ENCODE assay signal across 8 cellular contexts in the genomic region with DNA sequence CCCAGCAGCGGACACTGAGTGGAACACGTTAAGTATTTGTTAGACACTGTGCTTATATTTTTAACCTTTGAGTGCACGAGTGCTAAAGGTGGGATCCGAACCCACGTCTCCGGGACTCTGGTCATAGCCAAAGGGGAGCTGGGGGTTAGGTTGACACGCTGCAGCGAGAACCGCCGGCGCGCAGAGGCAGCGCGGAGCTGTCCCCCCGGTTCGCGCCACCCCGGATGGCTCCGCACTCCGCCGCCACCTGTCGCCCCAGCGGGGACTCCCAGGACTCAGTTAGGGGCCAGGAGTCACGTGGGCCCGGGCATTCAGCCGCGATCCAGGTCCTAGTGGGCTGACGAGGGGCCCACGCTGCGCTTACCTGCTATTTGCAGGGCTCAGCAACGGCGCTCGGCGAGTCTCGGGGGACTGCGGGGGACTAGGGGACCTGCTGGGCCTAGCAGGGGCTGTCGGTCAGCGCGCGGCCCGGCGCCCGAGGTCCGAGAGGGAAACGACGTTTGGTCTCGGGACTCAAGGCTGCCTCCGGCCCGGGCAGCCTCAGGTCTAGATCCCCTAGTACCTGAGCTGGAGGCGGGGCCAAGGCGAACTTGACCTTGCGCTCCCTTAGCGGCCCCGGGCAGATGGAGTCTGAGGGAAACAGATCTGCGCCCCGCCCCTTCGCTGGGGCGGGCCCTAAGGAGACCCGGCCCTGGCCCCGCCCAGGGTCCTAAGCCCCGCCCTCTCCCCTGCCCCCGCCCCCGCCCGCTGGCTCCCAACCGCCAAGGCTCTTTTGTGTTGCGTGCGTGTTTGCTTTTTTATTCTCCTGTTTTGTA. TPM values are rescaled to one million over a fixed set of nuclear protein-coding genes. Genes with fewer than 3 reads are reported as not detected.
A peak's percentile ranks its signal among the peaks of the same experiment; 100 is the strongest.
DNase-seq lines count a peak whose midpoint lies in the region; ATAC-seq and TF ChIP-seq lines count a peak whose summit lies in the region.

A gene (minus strand): TSS at position 632 of the 815 bp plus-strand sequence. CDS start 50,248 bp downstream, outside the sequence.

- no peak for TF ChIP-seq CTCF in colonic mucosa (IDR thresholded peaks at IDR 0.05)

- H3K4me1 ChIP-seq in colonic mucosa, result no peaks in the 10 kb centered on the region

- no peaks in the 10 kb centered on the region for H3K27me3 ChIP-seq in colonic mucosa

- peak; percentile 83 for DNase-seq in NCI-H2029 treated with DMSO at 0.1 percent for 48 hours (lab: John Stamatoyannopoulos, UW)
- DNase-seq in activated CD4-positive, alpha-beta T cell treated with anti-CD3 and anti-CD28 coated beads for 4 hours, result peak; percentile 81 to 85
- DNase-seq in colonic mucosa, result peak; percentile 96
- DNase-seq in left kidney (ENCODE audit: low read depth, low spot score), result peak; percentile 94
- peak; percentile 65 to 80 (median 70) for DNase-seq in stimulated activated CD4-positive, alpha-beta T cell treated with anti-CD3 and anti-CD28 coated beads, Interleukin-1b, Interleukin-23, amount 100 ng/mL, for 24 hours (ENCODE audit: low read depth in 4 of 4, low spot score in 1 of 4)
- DNase-seq in H4 (ENCODE audit: low spot score), result no peak

- intact Hi-C loops in colonic mucosa (cut with DNase I), result no loop called here

- no peaks in the 10 kb centered on the region for H3K36me3 ChIP-seq in colonic mucosa

- H3K27ac ChIP-seq in colonic mucosa, result peak within 1 kb of the TSS; percentile 60

- peak; percentile 78 for ATAC-seq in GM18499 (IDR thresholded peaks at IDR 0.05; ENCODE audit: insufficient read depth, unreplicated experiment)
- ATAC-seq in HG02885 (IDR thresholded peaks at IDR 0.05; ENCODE audit: poor library complexity, unreplicated experiment), result peak; percentile 99

- H3K4me3 ChIP-seq in colonic mucosa, result peak within 1 kb of the TSS; percentile 89

- H3K9ac ChIP-seq in colonic mucosa (ENCODE audit: low read depth in 2 of 2, low read length in 2 of 2), result peak within 1 kb of the TSS; percentile 81 to 82

- H3K9me3 ChIP-seq in colonic mucosa, result no peaks in the 10 kb centered on the region

RNA-seq across cellular contexts. Expression of the gene that starts here (rescaled TPM):
- 1 to 10 TPM; 4.5 to 4.6 TPM for total RNA-seq in colonic mucosa
- not detected in 2 replicates for total RNA-seq in H4 (2014; rRNA removed; shearing (Covaris generic))
